In the genomic region with DNA sequence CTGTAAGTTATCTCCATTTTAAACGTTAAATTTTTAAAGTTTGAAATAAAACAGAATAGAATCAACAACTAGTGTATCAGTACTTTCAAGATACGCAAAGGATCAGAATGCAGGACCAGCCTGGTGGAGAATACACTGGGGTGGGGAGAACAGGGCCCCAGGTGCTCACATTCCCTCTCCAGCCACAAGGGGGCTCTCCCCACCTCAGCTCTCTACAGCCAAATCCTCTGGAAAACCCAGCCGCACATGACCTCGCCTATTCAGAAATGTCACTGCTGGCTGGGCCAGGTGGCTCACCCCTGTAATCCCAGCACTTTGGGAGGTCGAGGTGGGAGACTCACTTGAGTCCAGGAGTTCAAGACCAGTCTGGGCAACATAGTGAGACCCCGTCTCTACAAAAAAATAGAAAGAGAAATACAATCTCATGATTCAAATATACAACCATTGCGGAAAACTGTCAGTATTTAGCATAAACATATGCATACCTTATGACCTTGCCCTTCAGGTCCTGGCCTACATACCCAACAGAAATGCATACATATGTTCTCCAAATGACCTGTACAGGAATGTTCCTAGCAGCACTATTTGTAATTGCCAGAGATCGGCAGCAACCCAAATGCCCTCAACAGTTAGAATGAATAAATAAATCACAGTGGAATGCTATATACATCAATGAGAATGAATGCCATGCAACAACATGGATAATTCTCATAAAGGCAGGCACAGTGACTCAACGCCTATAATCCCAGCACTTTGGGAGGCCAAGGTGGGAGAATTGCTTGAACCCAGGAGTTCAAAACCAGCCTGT, we compare ENCODE assay signal across 9 cellular contexts. TPM values are rescaled to one million over a fixed set of nuclear protein-coding genes. Genes with fewer than 3 reads are reported as not detected.
DNase-seq lines count a peak whose midpoint lies in the region; ATAC-seq and TF ChIP-seq lines count a peak whose summit lies in the region.
"Had no signal": no experiment of that assay in that cellular context is flagged by ENCODE, and none has a peak within 500 bp of the region (broad histone marks: within the 10 kb centered on the region; RNA-seq: fewer than 3 reads in every experiment).

No MANE protein-coding gene starts in this region.

- no peak overlapping the region for H3K4me3 Mint-ChIP-seq in activated T-helper 17 cell treated with anti-CD3 and anti-CD28 coated beads, Interleukin-2, amount 50 U/mL, for 72 hours

- H3K4me1 Mint-ChIP-seq in activated T-helper 17 cell treated with anti-CD3 and anti-CD28 coated beads, Interleukin-2, amount 50 U/mL, for 72 hours = peaks cover 16% of the 10 kb centered on the region

- POLR2A ChIA-PET in RWPE1 (lab: Yijun Ruan, JAX; ENCODE audit: low non-redundant PET) = no interaction called here

- DNase-seq in DMS153 (lab: John Stamatoyannopoulos, UW) (peak; percentile 43), HuH-7 (ENCODE audit: low spot score) (peak; percentile 81), RWPE1 (ENCODE audit: low spot score) (peak; percentile 77), germinal center (ENCODE audit: low spot score) (peak; percentile 74), retinal pigment epithelial cell (ENCODE audit: low read depth) (no peak)

- peak; percentile 95 for ATAC-seq in activated T-helper 17 cell treated with anti-CD3 and anti-CD28 coated beads, Interleukin-2, amount 50 U/mL, for 72 hours (replicated peaks)
- ATAC-seq in HG03565 (IDR thresholded peaks at IDR 0.05; ENCODE audit: unreplicated experiment) (no peak), HG02852 (IDR thresholded peaks at IDR 0.05; ENCODE audit: unreplicated experiment) (no peak)

- no peaks in the 10 kb centered on the region for H3K9me3 Mint-ChIP-seq in activated T-helper 17 cell treated with anti-CD3 and anti-CD28 coated beads, Interleukin-2, amount 50 U/mL, for 72 hours

- H3K27me3 Mint-ChIP-seq in activated T-helper 17 cell treated with anti-CD3 and anti-CD28 coated beads, Interleukin-2, amount 50 U/mL, for 72 hours = no peaks in the 10 kb centered on the region

- H3K36me3 Mint-ChIP-seq in activated T-helper 17 cell treated with anti-CD3 and anti-CD28 coated beads, Interleukin-2, amount 50 U/mL, for 72 hours (ENCODE audit: low read depth) = no peaks in the 10 kb centered on the region

- TF ChIP-seq CTCF in RWPE1 (conservative IDR thresholded peaks at IDR 0.05; ENCODE audit: low read depth) (peak; percentile 89), retinal pigment epithelial cell (conservative IDR thresholded peaks at IDR 0.05; ENCODE audit: low read depth, low read length) (peak; percentile 96)

- H3K27ac ChIP-seq in RWPE1 = no peak overlapping the region

- CTCF ChIA-PET in RWPE1 (lab: Yijun Ruan, JAX) = interaction anchor here (0.6 to 1.5 kb wide), 10 partner anchors 9 to 95 kb away, joined by 3 to 11 read pairs (median 4); a partner anchor contains a TSS

- no peak overlapping the region for H3K27ac Mint-ChIP-seq in activated T-helper 17 cell treated with anti-CD3 and anti-CD28 coated beads, Interleukin-2, amount 50 U/mL, for 72 hours

- H3K4me3 ChIP-seq in retinal pigment epithelial cell (ENCODE audit: low read length) = no peak overlapping the region

RNA-seq across cellular contexts. Expression of a gene that starts 18.4 kb away (rescaled TPM):
- not detected for total RNA-seq in activated T-helper 17 cell treated with anti-CD3 and anti-CD28 coated beads, Interleukin-2, amount 50 U/mL, for 72 hours
- total RNA-seq: T-helper 1 cell treated with Interleukin-12 subunit alpha and Interleukin-12 subunit beta and Interleukin-4 antibody, amounts not matched to agents 30 ng/mL and 1 ng/mL, for 36 hours had no signal

RNA-seq across cellular contexts. Expression of a gene that starts 32.3 kb away (rescaled TPM):
- total RNA-seq in activated T-helper 17 cell treated with anti-CD3 and anti-CD28 coated beads, Interleukin-2, amount 50 U/mL, for 72 hours = 1 to 10 TPM; 1.0 to 3.0 TPM
